ENCODE assay signal across 8 cellular contexts in the genomic region with DNA sequence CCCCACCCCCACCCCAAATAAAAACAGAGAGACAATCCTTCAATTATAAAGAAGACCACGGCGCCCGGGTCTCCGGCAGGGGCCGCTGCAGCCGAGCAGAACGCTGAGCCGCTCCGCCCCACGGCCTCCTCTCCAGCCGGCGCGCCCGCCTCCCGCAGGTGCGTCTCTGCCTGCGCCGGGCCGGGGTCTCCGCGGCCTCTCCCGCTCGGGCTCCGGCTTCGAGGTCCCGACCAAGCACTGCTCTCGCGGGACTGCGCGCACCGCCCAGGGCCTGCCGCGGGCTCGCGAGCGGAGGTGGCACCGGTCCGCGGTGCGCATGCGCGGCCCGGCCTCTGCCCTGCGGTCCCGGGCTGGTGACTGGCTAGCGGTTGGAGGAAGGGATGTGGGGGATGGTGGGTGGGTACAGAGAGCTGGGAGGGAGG. TPM values are rescaled to one million over a fixed set of nuclear protein-coding genes. Genes with fewer than 3 reads are reported as not detected.
DNase-seq lines count a peak whose midpoint lies in the region; ATAC-seq and TF ChIP-seq lines count a peak whose summit lies in the region.

No MANE protein-coding gene starts in this region.

- H3K9me3 ChIP-seq in BLaER1 (no peaks in the 10 kb centered on the region), left lung (no peaks in the 10 kb centered on the region)

- ATAC-seq in HG03439 (IDR thresholded peaks at IDR 0.05; ENCODE audit: unreplicated experiment) (peak; percentile 87), left lung (peak; percentile 96)

- peak overlapping the region; percentile 97 for H3K27ac ChIP-seq in BLaER1
- H3K27ac ChIP-seq in coronary artery: peak overlapping the region; percentile 96 to 99
- peak overlapping the region; percentile 97 to 98 for H3K27ac ChIP-seq in left lung

- H3K4me3 ChIP-seq in BLaER1: peak overlapping the region; percentile 93
- peak overlapping the region; percentile 79 for H3K4me3 ChIP-seq in coronary artery
- peak overlapping the region; percentile 86 to 96 for H3K4me3 ChIP-seq in left lung

- TF ChIP-seq CTCF in coronary artery (IDR thresholded peaks at IDR 0.05) (peak; percentile 38), left lung (IDR thresholded peaks at IDR 0.05) (peak; percentile 18 to 43)

- H3K4me1 ChIP-seq in BLaER1 (peaks cover 17% of the 10 kb centered on the region), left lung (peaks cover 0 to 23% of the 10 kb centered on the region in 2 donors)

- intact Hi-C loops in left lung (cut with DNase I): no loop called here

- H3K36me3 ChIP-seq in BLaER1 (no peaks in the 10 kb centered on the region), left lung (no peaks in the 10 kb centered on the region)

- DNase-seq in GM19238 (ENCODE audit: insufficient read length, low spot score) (peak; percentile 91), NCI-H460 (ENCODE audit: extremely low read depth, low read depth) (peak; percentile 84), coronary artery (ENCODE audit: low spot score) (peak; percentile 93), left lung (peak; percentile 94 to 97)
- DNase-seq in activated CD4-positive, alpha-beta T cell treated with anti-CD3 and anti-CD28 coated beads for 48 hours: peak; percentile 93
- peak; percentile 90 for DNase-seq in stimulated activated CD4-positive, alpha-beta T cell treated with anti-CD3 and anti-CD28 coated beads, Interleukin-2, amount 100 ng/mL, for 4 hours (ENCODE audit: low read depth)

- H3K27me3 ChIP-seq in BLaER1 (no peaks in the 10 kb centered on the region), left lung (no peaks in the 10 kb centered on the region)

- H3K4me2 ChIP-seq in BLaER1: peak overlapping the region; percentile 94

- no peaks in the 10 kb centered on the region for H4K20me1 ChIP-seq in BLaER1

- peak overlapping the region; percentile 93 for H3K9ac ChIP-seq in BLaER1

RNA-seq across cellular contexts. Expression of gene SIRT5, which starts 0.2 kb away (rescaled TPM):
- 12.7 and 12.9 TPM in 2 replicates for total RNA-seq in NCI-H460 (2014; rRNA removed; shearing (Covaris generic))
- polyA plus RNA-seq in NCI-H460 (2014; cell fraction: nucleus; rRNA removed): 8.1 and 9.8 TPM in 2 replicates
- 1 to 10 TPM; 9.0 to 9.2 TPM for total RNA-seq in left lung

RNA-seq across cellular contexts. Expression of gene NOL7, which starts 41.0 kb away (rescaled TPM):
- 75.0 and 76.3 TPM in 2 replicates for total RNA-seq in NCI-H460 (2014; rRNA removed; shearing (Covaris generic))
- polyA plus RNA-seq in NCI-H460 (2014; cell fraction: nucleus; rRNA removed): 50.2 and 63.3 TPM in 2 replicates
- 10 to 100 TPM; 49.5 to 56.3 TPM for total RNA-seq in left lung

Comparison
In these comparisons a context has a peak if more than half of its experiments do, and no peak if none do; other contexts are left out.
1. Peak in every context shown above with its lines: DNase-seq, ATAC-seq, H3K4me3 ChIP-seq and H3K27ac ChIP-seq.